In genomic region chr2:200288670-200289429, GRCh38 we compare ENCODE assay signal across 21 cellular contexts. TPM values are rescaled to one million over a fixed set of nuclear protein-coding genes. Genes with fewer than 3 reads are reported as not detected.
DNase-seq lines count a peak whose midpoint lies in the region; ATAC-seq and TF ChIP-seq lines count a peak whose summit lies in the region.
"Had no signal": no experiment of that assay in that cellular context is flagged by ENCODE, and none has a peak within 500 bp of the region (broad histone marks: within the 10 kb centered on the region; RNA-seq: fewer than 3 reads in every experiment).

No MANE protein-coding gene starts in this region.

- H3K9ac ChIP-seq in adipocyte (ENCODE audit: low read length) = no peak overlapping the region
- H3K9ac ChIP-seq: neural progenitor cell had no signal

- ATAC-seq in gastrocnemius medialis = peak; percentile 92 to 94
- no peak for ATAC-seq in GM18498 (IDR thresholded peaks at IDR 0.05; ENCODE audit: unreplicated experiment)
- no peak for ATAC-seq in GM21737 (IDR thresholded peaks at IDR 0.05; ENCODE audit: unreplicated experiment)
- ATAC-seq in HG02763 (IDR thresholded peaks at IDR 0.05; ENCODE audit: unreplicated experiment) = no peak
- ATAC-seq: gastroesophageal sphincter, right cardiac atrium had no signal

- TF ChIP-seq CTCF in fibroblast of pulmonary artery (IDR thresholded peaks at IDR 0.05; ENCODE audit: low read length, missing control alignments) = no peak
- no peak for TF ChIP-seq CTCF in gastrocnemius medialis (IDR thresholded peaks at IDR 0.05 in 4 of 5, conservative IDR thresholded peaks at IDR 0.05 in 1 of 5)

- intact Hi-C loops in gastrocnemius medialis (cut with DNase I; ENCODE audit: low total_unique reads) = no loop called here

- H3K27me3 ChIP-seq in adipocyte (replicated peaks; ENCODE audit: control insufficient read depth, insufficient read depth, low read length) (no peaks in the 10 kb centered on the region), gastrocnemius medialis (no peaks in the 10 kb centered on the region)
- H3K27me3 ChIP-seq: gastroesophageal sphincter, neural progenitor cell, testis had no signal

- H3K9me3 ChIP-seq in adipocyte (ENCODE audit: control insufficient read depth, low read length) (no peaks in the 10 kb centered on the region), gastrocnemius medialis (no peaks in the 10 kb centered on the region)
- H3K9me3 ChIP-seq: gastroesophageal sphincter, testis had no signal

- DNase-seq in GM04504 (ENCODE audit: low read depth) (peak; percentile 92), adipocyte (ENCODE audit: low read depth) (peak; percentile 92), fibroblast of pulmonary artery (ENCODE audit: low read depth) (peak; percentile 35), gastrocnemius medialis (peak; percentile 23 to 28), hepatic stellate cell (ENCODE audit: low spot score) (no peak)
- DNase-seq: activated CD4-positive, alpha-beta T cell treated with anti-CD3 and anti-CD28 coated beads for 1 hour; activated CD8-positive, alpha-beta memory T cell treated with anti-CD3 and anti-CD28 coated beads, Interleukin-2, amount 50 U/mL, for 4 hours; CD4-positive, CD25-positive, alpha-beta regulatory T cell; DMS79; KBM-7; NCI-H1105 treated with DMSO at 0.1 percent for 48 hours; NCI-H2171 treated with DMSO at 0.1 percent for 48 hours; right cardiac atrium; SIG-M5; stimulated activated CD4-positive, alpha-beta T cell treated with anti-CD3 and anti-CD28 coated beads, Interleukin-2, amount 100 ng/mL, for 48 hours; testis had no signal

- H3K4me3 ChIP-seq in adipocyte (ENCODE audit: low read length) (no peak overlapping the region), fibroblast of pulmonary artery (replicated peaks; ENCODE audit: low read depth, low read length) (no peak overlapping the region), gastrocnemius medialis (no peak overlapping the region)
- H3K4me3 ChIP-seq: gastroesophageal sphincter, neural progenitor cell, testis had no signal

- in situ Hi-C loops in gastrocnemius medialis (cut with MboI; ENCODE audit: low sequenced_read_pairs in 4 of 4) = no loop called here

- no peak overlapping the region for H3K27ac ChIP-seq in gastrocnemius medialis
- H3K27ac ChIP-seq: gastroesophageal sphincter, neural progenitor cell, testis had no signal

- no peak for TF ChIP-seq POLR2A in gastrocnemius medialis (IDR thresholded peaks at IDR 0.05)

- H3K36me3 ChIP-seq in adipocyte (ENCODE audit: control insufficient read depth, insufficient read depth, low read length, severe bottlenecking) (no peaks in the 10 kb centered on the region), gastrocnemius medialis (no peaks in the 10 kb centered on the region)
- H3K36me3 ChIP-seq: gastroesophageal sphincter, neural progenitor cell had no signal

- peaks cover 6% of the 10 kb centered on the region for H3K4me1 ChIP-seq in adipocyte (ENCODE audit: control insufficient read depth, insufficient read depth, low read length)
- peaks cover 0 to 3% of the 10 kb centered on the region in 2 donors for H3K4me1 ChIP-seq in gastrocnemius medialis
- H3K4me1 ChIP-seq: gastroesophageal sphincter, neural progenitor cell, testis had no signal

RNA-seq across cellular contexts. Expression of gene SPATS2L, which starts 17.6 kb away (rescaled TPM):
- 10 to 100 TPM; 34.0 to 74.2 (median 52.3) TPM for total RNA-seq in gastrocnemius medialis

Comparison
In these comparisons a context has a peak if more than half of its experiments do, and no peak if none do; other contexts are left out.
1. ATAC-seq: peak in gastrocnemius medialis (2 of 2); none in GM18498 (single experiment), GM21737 (single experiment) and HG02763 (single experiment).